In the genomic region with DNA sequence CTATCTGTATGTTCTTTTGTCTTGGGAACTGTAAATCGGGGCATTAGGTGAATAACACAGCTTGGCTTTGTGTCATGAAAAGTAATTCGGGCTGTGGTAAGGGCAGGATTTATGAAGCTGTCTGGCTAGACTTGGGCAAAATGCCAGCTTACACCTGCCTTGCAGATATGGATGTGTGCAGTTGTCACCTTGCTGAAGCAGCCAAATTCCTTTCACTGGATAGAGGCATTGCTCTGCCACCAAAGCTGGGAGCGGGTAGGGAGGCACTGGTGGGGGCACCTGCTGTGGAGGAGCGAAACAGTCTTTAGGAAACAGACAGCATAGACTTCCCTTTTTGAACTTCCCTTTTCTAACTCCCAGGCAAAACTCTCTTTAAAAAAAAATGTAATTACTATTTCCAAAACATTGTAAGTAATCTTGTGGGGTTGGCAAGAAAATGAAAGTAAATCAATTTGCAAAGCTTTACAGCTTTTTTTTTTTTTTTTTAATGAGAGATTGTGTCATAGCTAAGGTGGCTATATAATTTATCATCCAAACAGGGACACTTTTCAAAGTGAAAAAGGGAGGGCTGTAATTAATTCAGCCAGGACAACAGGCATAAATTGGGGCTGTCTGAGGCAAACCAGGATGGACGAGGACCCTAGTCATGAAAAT, we compare ENCODE assay signal across 8 cellular contexts.
DNase-seq lines count a peak whose midpoint lies in the region; ATAC-seq and TF ChIP-seq lines count a peak whose summit lies in the region.

No MANE protein-coding gene starts in this region.

- H3K4me3 Mint-ChIP-seq in activated CD8-positive, alpha-beta T cell treated with anti-CD3 and anti-CD28 coated beads, Interleukin-2, amount 10 ng/mL, durations not matched to agents 7 days and 5 days, result no peak overlapping the region

- H3K4me1 Mint-ChIP-seq in activated CD8-positive, alpha-beta T cell treated with anti-CD3 and anti-CD28 coated beads, Interleukin-2, amount 10 ng/mL, durations not matched to agents 7 days and 5 days (ENCODE audit: low read depth), result no peaks in the 10 kb centered on the region

- ATAC-seq in GM19455 (IDR thresholded peaks at IDR 0.05; ENCODE audit: unreplicated experiment), result peak; percentile 48
- ATAC-seq in HG03520 (IDR thresholded peaks at IDR 0.05; ENCODE audit: unreplicated experiment), result peak; percentile 38
- ATAC-seq in activated CD8-positive, alpha-beta T cell treated with anti-CD3 and anti-CD28 coated beads, Interleukin-2, amount 10 ng/mL, durations not matched to agents 7 days and 5 days, result no peak

- no peaks in the 10 kb centered on the region for H3K9me3 Mint-ChIP-seq in activated CD8-positive, alpha-beta T cell treated with anti-CD3 and anti-CD28 coated beads, Interleukin-2, amount 10 ng/mL, durations not matched to agents 7 days and 5 days (ENCODE audit: insufficient read depth)

- TF ChIP-seq POLR2A in sigmoid colon (IDR thresholded peaks at IDR 0.05), result no peak

- TF ChIP-seq EP300 in sigmoid colon (IDR thresholded peaks at IDR 0.05), result no peak

- CTCF ChIA-PET in activated CD8-positive, alpha-beta T cell treated with anti-CD3 and anti-CD28 coated beads, Interleukin-2, amount 10 ng/mL, durations not matched to agents 7 days and 5 days (lab: Charles Lee), result no interaction called here

- no peak overlapping the region for H3K27ac Mint-ChIP-seq in activated CD8-positive, alpha-beta T cell treated with anti-CD3 and anti-CD28 coated beads, Interleukin-2, amount 10 ng/mL, durations not matched to agents 7 days and 5 days

- POLR2A ChIA-PET in activated CD8-positive, alpha-beta T cell treated with anti-CD3 and anti-CD28 coated beads, Interleukin-2, amount 10 ng/mL, durations not matched to agents 7 days and 5 days (lab: Charles Lee), result no interaction called here

- no peaks in the 10 kb centered on the region for H3K9me3 ChIP-seq in BE2C
- no peaks in the 10 kb centered on the region for H3K9me3 ChIP-seq in sigmoid colon

- H3K36me3 ChIP-seq in BE2C (no peaks in the 10 kb centered on the region), sigmoid colon (no peaks in the 10 kb centered on the region)

- H3K4me1 ChIP-seq in BE2C, result peaks cover 33% of the 10 kb centered on the region
- H3K4me1 ChIP-seq in sigmoid colon, result peaks cover 0 to 30% (median 21%) of the 10 kb centered on the region in 4 donors

- H3K27me3 ChIP-seq in BE2C (no peaks in the 10 kb centered on the region), sigmoid colon (no peaks in the 10 kb centered on the region)

- H3K4me3 ChIP-seq in BE2C (ENCODE audit: low read depth, low read length), result peak overlapping the region; percentile 17
- H3K4me3 ChIP-seq in sigmoid colon, result peak overlapping the region in 1 of 4 donors; percentile 14

- DNase-seq in BE2C (peak; percentile 31), NCI-H774 (lab: John Stamatoyannopoulos, UW) (peak; percentile 56), dermis blood vessel endothelial cell (peak; percentile 56), sigmoid colon (peak; percentile 66), iPS-NIHi7 (ENCODE audit: extremely low spot score) (no peak)
- DNase-seq in activated CD8-positive, alpha-beta T cell treated with anti-CD3 and anti-CD28 coated beads, Interleukin-2, amount 10 ng/mL, durations not matched to agents 7 days and 5 days, result no peak

- H3K36me3 Mint-ChIP-seq in activated CD8-positive, alpha-beta T cell treated with anti-CD3 and anti-CD28 coated beads, Interleukin-2, amount 10 ng/mL, durations not matched to agents 7 days and 5 days (ENCODE audit: low read depth), result no peaks in the 10 kb centered on the region

- intact Hi-C loops in sigmoid colon (cut with DNase I), result no loop called here

- no peaks in the 10 kb centered on the region for H3K27me3 Mint-ChIP-seq in activated CD8-positive, alpha-beta T cell treated with anti-CD3 and anti-CD28 coated beads, Interleukin-2, amount 10 ng/mL, durations not matched to agents 7 days and 5 days (ENCODE audit: low read depth)

- no peak for TF ChIP-seq CTCF in BE2C (IDR thresholded peaks at IDR 0.05; ENCODE audit: low read depth, low read length)
- TF ChIP-seq CTCF in sigmoid colon (IDR thresholded peaks at IDR 0.05), result no peak

- no peak overlapping the region for H3K27ac ChIP-seq in sigmoid colon

- WGBS in sigmoid colon, 2 donors, result 7 to 17% methylated on average over 5 of the region's 5 CpGs

Comparison
In these comparisons a context has a peak if more than half of its experiments do, and no peak if none do; other contexts are left out.
1. DNase-seq: peak in BE2C (single experiment), NCI-H774 (single experiment), dermis blood vessel endothelial cell (single experiment) and sigmoid colon (single experiment); none in iPS-NIHi7 (single experiment) and activated CD8-positive, alpha-beta T cell treated with anti-CD3 and anti-CD28 coated beads, Interleukin-2, amount 10 ng/mL, durations not matched to agents 7 days and 5 days (single experiment).